Comparison of ENCODE assay signal across 15 cellular contexts in the genomic region with DNA sequence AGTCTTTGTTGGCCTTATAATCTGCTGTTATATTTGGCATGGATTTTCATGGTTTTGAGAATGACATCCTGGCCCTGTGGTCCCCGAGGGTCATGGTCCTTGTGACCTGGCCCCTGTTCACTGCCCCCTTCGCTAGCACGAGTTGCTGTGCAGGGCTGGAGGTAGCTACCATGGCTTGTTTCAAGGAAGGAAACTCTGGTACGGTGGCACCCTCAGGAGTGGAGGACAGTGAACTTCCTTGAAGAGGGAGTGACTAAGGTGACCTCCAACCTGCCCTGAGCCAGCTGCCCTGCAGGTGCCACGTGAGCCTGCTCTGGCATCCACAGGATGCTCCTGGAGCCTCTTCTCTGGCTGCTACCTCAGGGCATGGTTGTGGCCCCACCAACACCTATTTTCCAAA.
DNase-seq lines count a peak whose midpoint lies in the region; ATAC-seq and TF ChIP-seq lines count a peak whose summit lies in the region.
"Had no signal": no experiment of that assay in that cellular context is flagged by ENCODE, and none has a peak within 500 bp of the region (broad histone marks: within the 10 kb centered on the region; RNA-seq: fewer than 3 reads in every experiment).

No MANE protein-coding gene starts in this region.

- TF ChIP-seq CTCF in HCT116 (IDR thresholded peaks at IDR 0.05 in 2 of 3, conservative IDR thresholded peaks at IDR 0.05 in 1 of 3; ENCODE audit: borderline replicate concordance in 1 of 3, insufficient read depth in 1 of 3, low read depth in 2 of 3, low read length in 2 of 3) = no peak

- DNase-seq in DMS53 (lab: John Stamatoyannopoulos, UW) (peak; percentile 41), DMS53 treated with DMSO at 0.1 percent for 48 hours (lab: John Stamatoyannopoulos, UW; ENCODE audit: unreplicated experiment) (no peak), HCT116 (ENCODE audit: low read depth, low spot score) (no peak), kidney tubule cell (ENCODE audit: low spot score) (peak; percentile 62), neuronal stem cell (ENCODE audit: low spot score) (no peak), NCI-H524 (lab: John Stamatoyannopoulos, UW) (no peak), A172 (ENCODE audit: low spot score) (no peak)
- DNase-seq: 8988T; CD8-positive, alpha-beta T cell; DMS 273 treated with DMSO at 0.1 percent for 48 hours; GDM1; GOT3; H7 had no signal

- ATAC-seq in HCT116 = peak; percentile 26
- ATAC-seq in HG03460 (IDR thresholded peaks at IDR 0.05; ENCODE audit: unreplicated experiment) = no peak
- ATAC-seq: CD8-positive, alpha-beta T cell had no signal

- peak overlapping the region; percentile 32 for H3K18ac ChIP-seq in neuronal stem cell (ENCODE audit: low read length)

- TF ChIP-seq RAD21 in HCT116 (IDR thresholded peaks at IDR 0.05; ENCODE audit: low read depth) = no peak

- H2BK12ac ChIP-seq in neuronal stem cell (ENCODE audit: low read length) = no peak overlapping the region

- RAD21 ChIA-PET in HCT116 (lab: Charles Lee; ENCODE audit: low non-redundant PET in 1 of 2, low total read pairs in 2 of 2, uncharacterized antibody in 2 of 2, unreplicated experiment in 2 of 2) = no interaction called here

- H3K79me1 ChIP-seq in neuronal stem cell (ENCODE audit: low read depth, low read length) = no peaks in the 10 kb centered on the region

- no peak overlapping the region for H3K4me3 ChIP-seq in HCT116 (replicated peaks in 1 of 2; ENCODE audit: low read depth in 1 of 2, low read length in 2 of 2)
- no peak overlapping the region for H3K4me3 ChIP-seq in neuronal stem cell (ENCODE audit: low read length in 2 of 2)
- H3K4me3 ChIP-seq: BLaER1 treated with 17β-estradiol and CSF1 and Interleukin-3, amounts not matched to agents 10 nM and 100 nM had no signal

- H2AFZ ChIP-seq in HCT116 (ENCODE audit: low read depth, low read length, poor library complexity, severe bottlenecking) (no peak overlapping the region), neuronal stem cell (ENCODE audit: low read length) (no peak overlapping the region)

- H2BK15ac ChIP-seq in neuronal stem cell (ENCODE audit: low read length) = no peak overlapping the region

- H3K9ac ChIP-seq in HCT116 (ENCODE audit: low read length) (no peak overlapping the region), neuronal stem cell (ENCODE audit: low read depth, low read length, poor library complexity) (no peak overlapping the region)
- H3K9ac ChIP-seq: BLaER1 treated with 17β-estradiol and CSF1 and Interleukin-3, amounts not matched to agents 10 nM and 100 nM had no signal

- no peak overlapping the region for H4K91ac ChIP-seq in neuronal stem cell (ENCODE audit: low read depth, low read length, poor library complexity)

- H3K9me3 ChIP-seq in HCT116 (ENCODE audit: control insufficient read depth in 1 of 2, insufficient read depth in 1 of 2, low read depth in 1 of 2, low read length in 2 of 2) (no peaks in the 10 kb centered on the region), neuronal stem cell (replicated peaks in 1 of 2; ENCODE audit: control insufficient read depth in 2 of 2, insufficient read depth in 1 of 2, low read depth in 1 of 2, low read length in 2 of 2) (peaks cover 3% of the 10 kb centered on the region in 2 donors)

- H2BK5ac ChIP-seq in neuronal stem cell (ENCODE audit: low read length) = no peak overlapping the region

- no peak overlapping the region for H3K27ac ChIP-seq in HCT116 (ENCODE audit: low read depth, low read length)
- H3K27ac ChIP-seq in neuronal stem cell (replicated peaks; ENCODE audit: low read length) = no peak overlapping the region
- H3K27ac ChIP-seq: BLaER1 treated with 17β-estradiol and CSF1 and Interleukin-3, amounts not matched to agents 10 nM and 100 nM had no signal

- peak overlapping the region; percentile 41 for H3K14ac ChIP-seq in neuronal stem cell (ENCODE audit: low read length)

- no peak overlapping the region for H4K8ac ChIP-seq in neuronal stem cell (ENCODE audit: low read depth, low read length)

- H3K4ac ChIP-seq in neuronal stem cell (ENCODE audit: low read length) = no peak overlapping the region

- peaks cover 28% of the 10 kb centered on the region; the same call in 1 of the 2 replicates for H4K20me1 ChIP-seq in HCT116 (ENCODE audit: insufficient read depth)

- peaks cover 70% of the 10 kb centered on the region for H3K79me2 ChIP-seq in HCT116 (ENCODE audit: insufficient read depth, low read length)

- H3K27me3 ChIP-seq in HCT116 (ENCODE audit: insufficient read depth, low read length) (no peaks in the 10 kb centered on the region), neuronal stem cell (ENCODE audit: control insufficient read depth in 3 of 3, insufficient read depth in 3 of 3, low read depth in 1 of 3, low read length in 3 of 3) (no peaks in the 10 kb centered on the region)
- H3K27me3 ChIP-seq: BLaER1 treated with 17β-estradiol and CSF1 and Interleukin-3, amounts not matched to agents 10 nM and 100 nM had no signal

- TF ChIP-seq POLR2A in HCT116 (IDR thresholded peaks at IDR 0.05; ENCODE audit: borderline replicate concordance, extremely low read depth, insufficient read depth, insufficient read length) = no peak

- H2AK5ac ChIP-seq in neuronal stem cell (ENCODE audit: low read depth, low read length) = no peak overlapping the region

- H3K36me3 ChIP-seq in HCT116 (ENCODE audit: control insufficient read depth in 1 of 2, insufficient read depth in 2 of 2, low read length in 2 of 2) (peaks cover 55 to 79% of the 10 kb centered on the region in 2 experiments), neuronal stem cell (replicated peaks in 1 of 2; ENCODE audit: control insufficient read depth in 2 of 2, insufficient read depth in 2 of 2, low read length in 2 of 2) (peaks cover 9 to 100% of the 10 kb centered on the region in 2 donors)

- CTCF ChIA-PET in HCT116 (lab: Charles Lee) = no interaction called here

- no peak overlapping the region for H3K4me2 ChIP-seq in HCT116 (ENCODE audit: low read length)
- no peak overlapping the region for H3K4me2 ChIP-seq in neuronal stem cell (ENCODE audit: insufficient read depth, low read length, poor library complexity, severe bottlenecking)
- H3K4me2 ChIP-seq: BLaER1 treated with 17β-estradiol and CSF1 and Interleukin-3, amounts not matched to agents 10 nM and 100 nM had no signal

- BruUV-seq in HCT116 (replicated peaks; lab: Mats Ljungman, UMichigan) = no TSS peak

- H2BK120ac ChIP-seq in neuronal stem cell (ENCODE audit: low read depth, low read length) = no peak overlapping the region

- no peak overlapping the region for H3K23ac ChIP-seq in neuronal stem cell (ENCODE audit: low read depth, low read length, poor library complexity)

- WGBS in neuronal stem cell (ENCODE audit: extremely low coverage in 2 of 2, insufficient read length in 2 of 2, insufficient replicate concordance in 1 of 2), 2 donors = no CpG with 5 or more reads among the region's 5 CpGs

- POLR2A ChIA-PET in HCT116 (lab: Charles Lee) = no interaction called here

- intact Hi-C loops in HCT116 (cut with micrococcal nuclease) = no loop called here

- H3K4me1 ChIP-seq in HCT116 (ENCODE audit: control insufficient read depth in 1 of 2, insufficient read depth in 2 of 2, low read length in 2 of 2) (peaks cover 2 to 39% of the 10 kb centered on the region in 2 experiments; a peak in 3 of 4 replicates), neuronal stem cell (ENCODE audit: control insufficient read depth in 2 of 2, insufficient read depth in 1 of 2, low read depth in 1 of 2, low read length in 2 of 2) (no peaks in the 10 kb centered on the region)
- H3K4me1 ChIP-seq: BLaER1 treated with 17β-estradiol and CSF1 and Interleukin-3, amounts not matched to agents 10 nM and 100 nM had no signal

- no peaks in the 10 kb centered on the region for H3K9me2 ChIP-seq in HCT116 (ENCODE audit: insufficient read depth)

TF ChIP-seq in HCT116, 20 proteins besides CTCF, POLR2A, EP300 and RAD21:
- TF ChIP-seq EGR1 (IDR thresholded peaks at IDR 0.05; ENCODE audit: low read depth) (no peak), SP1 (IDR thresholded peaks at IDR 0.05; ENCODE audit: low read depth) (no peak), ATF3 (IDR thresholded peaks at IDR 0.05) (no peak), EZH2phosphoT487 (IDR thresholded peaks at IDR 0.05; ENCODE audit: borderline replicate concordance) (no peak), SIN3A (IDR thresholded peaks at IDR 0.05; ENCODE audit: low read depth) (no peak)

Comparison
In these comparisons a context has a peak if more than half of its experiments do, and no peak if none do; other contexts are left out.
1. DNase-seq: peak in DMS53 (single experiment) and kidney tubule cell (single experiment); none in DMS53 treated with DMSO at 0.1 percent for 48 hours (single experiment), HCT116 (single experiment), neuronal stem cell (single experiment), NCI-H524 (0 of 2) and A172 (single experiment).